28 cellular contexts compared by ENCODE assay signal in genomic region chr1:100604372-100604771, GRCh38.
"Had no signal": no experiment of that assay in that cellular context is flagged by ENCODE, and none has a peak within 500 bp of the region (broad histone marks: within the 10 kb centered on the region; RNA-seq: fewer than 3 reads in every experiment).

No MANE protein-coding gene starts in this region.

- ATAC-seq: activated CD4-positive, alpha-beta T cell treated with anti-CD3 and anti-CD28 coated beads for 36 hours; activated CD8-positive, alpha-beta memory T cell treated with anti-CD3 and anti-CD28 coated beads, Interleukin-2, amount 10 ng/mL, durations not matched to agents 7 days and 5 days; activated CD8-positive, alpha-beta T cell treated with anti-CD3 and anti-CD28 coated beads, Interleukin-2, amount 10 ng/mL, durations not matched to agents 7 days and 5 days; activated naive CD8-positive, alpha-beta T cell treated with anti-CD3 and anti-CD28 coated beads, Interleukin-2, amount 50 U/mL, for 24 hours; body of pancreas; gastroesophageal sphincter; heart right ventricle had no signal

- H3K9me3 ChIP-seq: esophagus squamous epithelium had no signal

- H3K4me1 ChIP-seq: esophagus squamous epithelium, gastroesophageal sphincter had no signal

- DNase-seq: activated CD4-positive, alpha-beta memory T cell treated with anti-CD3 and anti-CD28 coated beads for 36 hours; activated CD4-positive, alpha-beta T cell treated with anti-CD3 and anti-CD28 coated beads for 36 hours; activated CD4-positive, alpha-beta T cell treated with anti-CD3 and anti-CD28 coated beads, Interleukin-2, amount 10 ng/mL, durations not matched to agents 24 days and 14 days; activated CD4-positive, CD25-positive, alpha-beta regulatory T cell; activated CD4-positive, CD25-positive, alpha-beta regulatory T cell treated with anti-CD3 and anti-CD28 coated beads, Interleukin-2, amount 50 U/mL, for 72 hours; activated CD8-positive, alpha-beta memory T cell treated with anti-CD3 and anti-CD28 coated beads, Interleukin-2, amount 10 ng/mL, durations not matched to agents 7 days and 5 days; activated CD8-positive, alpha-beta memory T cell treated with anti-CD3 and anti-CD28 coated beads, Interleukin-2, amount 50 U/mL, for 4 hours; activated CD8-positive, alpha-beta T cell treated with anti-CD3 and anti-CD28 coated beads, Interleukin-2, amount 10 ng/mL, durations not matched to agents 7 days and 5 days; activated effector memory CD4-positive, alpha-beta T cell treated with anti-CD3 and anti-CD28 coated beads, Interleukin-2, amount 50 U/mL, for 16 hours; activated naive CD4-positive, alpha-beta T cell treated with anti-CD3 and anti-CD28 coated beads for 36 hours; activated naive CD8-positive, alpha-beta T cell treated with anti-CD3 and anti-CD28 coated beads for 36 hours; activated naive CD8-positive, alpha-beta T cell treated with anti-CD3 and anti-CD28 coated beads, Interleukin-2, amount 50 U/mL, for 24 hours; activated T-cell treated with anti-CD3 and anti-CD28 coated beads, Interleukin-2, amount 50 U/mL, for 1 hour; activated T-cell treated with anti-CD3 and anti-CD28 coated beads, Interleukin-2, amount 50 U/mL, for 48 hours; adrenal gland; amygdala; aorta; body of pancreas; caudate nucleus; cortex of kidney; effector memory CD4-positive, alpha-beta T cell; endodermal cell; esophagus squamous epithelium; foreskin melanocyte; heart right ventricle; T1000 had no signal

- H3K27me3 ChIP-seq: adrenal gland, body of pancreas, esophagus squamous epithelium, gastroesophageal sphincter, heart right ventricle, hepatocyte had no signal

- H3K27ac ChIP-seq: adrenal gland, body of pancreas, esophagus squamous epithelium, gastroesophageal sphincter, heart right ventricle, hepatocyte had no signal

- H3K4me3 ChIP-seq: adrenal gland, body of pancreas, esophagus squamous epithelium, gastroesophageal sphincter, heart right ventricle, hepatocyte had no signal

- H3K36me3 ChIP-seq: adrenal gland, esophagus squamous epithelium, gastroesophageal sphincter, heart right ventricle had no signal
